In genomic region chr9:121550569-121551512, GRCh38 we compare ENCODE assay signal across 8 cellular contexts. TPM values are rescaled to one million over a fixed set of nuclear protein-coding genes. Genes with fewer than 3 reads are reported as not detected.
DNase-seq lines count a peak whose midpoint lies in the region; ATAC-seq and TF ChIP-seq lines count a peak whose summit lies in the region.

No MANE protein-coding gene starts in this region.

- no peaks in the 10 kb centered on the region for H3K4me1 Mint-ChIP-seq in activated T-cell treated with anti-CD3 and anti-CD28 coated beads, Interleukin-2, amount 50 U/mL, for 72 hours (ENCODE audit: low read depth)
- peaks cover 7% of the 10 kb centered on the region for H3K4me1 Mint-ChIP-seq in nephron
- peaks cover 0 to 6% of the 10 kb centered on the region in 2 donors for H3K4me1 Mint-ChIP-seq in stimulated activated naive B cell treated with anti-CD40 and anti-IgM and Interleukin-4, amounts not matched to agents 10 μg/mL and 1 μg/mL and 100 μg/mL, for 72 hours

- peak; percentile 97 to 98 (median 97) for TF ChIP-seq CTCF in nephron (IDR thresholded peaks at IDR 0.05; ENCODE audit: unreplicated experiment in 3 of 3)

- peak; percentile 30 for DNase-seq in SKM-1 treated with dmso at 0.1 percent for 144 hours (lab: John Stamatoyannopoulos, UW; ENCODE audit: unreplicated experiment)
- no peak for DNase-seq in SKM-1 (lab: John Stamatoyannopoulos, UW; ENCODE audit: unreplicated experiment)
- DNase-seq in HuH-7 (ENCODE audit: low spot score), result peak; percentile 91
- DNase-seq in activated T-cell treated with anti-CD3 and anti-CD28 coated beads, Interleukin-2, amount 50 U/mL, for 72 hours, result peak; percentile 82 to 86
- peak; percentile 49 for DNase-seq in fibroblast of peridontal ligament (ENCODE audit: extremely low read depth)
- peak; percentile 63 for DNase-seq in stimulated activated naive B cell treated with anti-CD40 and anti-IgM and Interleukin-4, amounts not matched to agents 10 μg/mL and 1 μg/mL and 100 μg/mL, for 72 hours

- no peaks in the 10 kb centered on the region for H3K9me3 Mint-ChIP-seq in activated T-cell treated with anti-CD3 and anti-CD28 coated beads, Interleukin-2, amount 50 U/mL, for 72 hours
- no peaks in the 10 kb centered on the region for H3K9me3 Mint-ChIP-seq in nephron
- no peaks in the 10 kb centered on the region for H3K9me3 Mint-ChIP-seq in stimulated activated naive B cell treated with anti-CD40 and anti-IgM and Interleukin-4, amounts not matched to agents 10 μg/mL and 1 μg/mL and 100 μg/mL, for 72 hours

- H3K4me3 Mint-ChIP-seq in activated T-cell treated with anti-CD3 and anti-CD28 coated beads, Interleukin-2, amount 50 U/mL, for 72 hours, result no peak overlapping the region
- H3K4me3 Mint-ChIP-seq in nephron, result peak overlapping the region; percentile 65 to 70 (median 66)
- H3K4me3 Mint-ChIP-seq in stimulated activated naive B cell treated with anti-CD40 and anti-IgM and Interleukin-4, amounts not matched to agents 10 μg/mL and 1 μg/mL and 100 μg/mL, for 72 hours, result no peak overlapping the region

- H3K27me3 Mint-ChIP-seq in activated T-cell treated with anti-CD3 and anti-CD28 coated beads, Interleukin-2, amount 50 U/mL, for 72 hours (ENCODE audit: low read depth), result peaks cover 34% of the 10 kb centered on the region
- H3K27me3 Mint-ChIP-seq in nephron (ENCODE audit: low read depth), result peaks cover 9% of the 10 kb centered on the region
- peaks cover 43 to 60% of the 10 kb centered on the region in 2 donors for H3K27me3 Mint-ChIP-seq in stimulated activated naive B cell treated with anti-CD40 and anti-IgM and Interleukin-4, amounts not matched to agents 10 μg/mL and 1 μg/mL and 100 μg/mL, for 72 hours

- H3K36me3 Mint-ChIP-seq in activated T-cell treated with anti-CD3 and anti-CD28 coated beads, Interleukin-2, amount 50 U/mL, for 72 hours (ENCODE audit: insufficient read depth in 2 of 2), result no peaks in the 10 kb centered on the region
- no peaks in the 10 kb centered on the region for H3K36me3 Mint-ChIP-seq in nephron (ENCODE audit: low read depth)
- H3K36me3 Mint-ChIP-seq in stimulated activated naive B cell treated with anti-CD40 and anti-IgM and Interleukin-4, amounts not matched to agents 10 μg/mL and 1 μg/mL and 100 μg/mL, for 72 hours, result no peaks in the 10 kb centered on the region

- ATAC-seq in activated T-cell treated with anti-CD3 and anti-CD28 coated beads, Interleukin-2, amount 50 U/mL, for 72 hours (replicated peaks in 1 of 2), result peak; percentile 79 to 83
- ATAC-seq in stimulated activated naive B cell treated with anti-CD40 and anti-IgM and Interleukin-4, amounts not matched to agents 10 μg/mL and 1 μg/mL and 100 μg/mL, for 72 hours (replicated peaks), result peak; percentile 73 to 78

- H3K27ac Mint-ChIP-seq in activated T-cell treated with anti-CD3 and anti-CD28 coated beads, Interleukin-2, amount 50 U/mL, for 72 hours, result no peak overlapping the region
- H3K27ac Mint-ChIP-seq in nephron, result peak overlapping the region in 1 of 3 experiments; percentile 43
- no peak overlapping the region for H3K27ac Mint-ChIP-seq in stimulated activated naive B cell treated with anti-CD40 and anti-IgM and Interleukin-4, amounts not matched to agents 10 μg/mL and 1 μg/mL and 100 μg/mL, for 72 hours

TF ChIP-seq in PFSK-1, 5 proteins besides CTCF, POLR2A, EP300 and RAD21:
- TF ChIP-seq POLR2AphosphoS5 (IDR thresholded peaks at IDR 0.05; ENCODE audit: low read depth, low read length) (no peak), FOXP2 (optimal IDR thresholded peaks at IDR 0.05; ENCODE audit: borderline replicate concordance, extremely low read depth, extremely low read length, insufficient read depth) (peak; percentile 84)
- TF ChIP-seq, protein P1, sequence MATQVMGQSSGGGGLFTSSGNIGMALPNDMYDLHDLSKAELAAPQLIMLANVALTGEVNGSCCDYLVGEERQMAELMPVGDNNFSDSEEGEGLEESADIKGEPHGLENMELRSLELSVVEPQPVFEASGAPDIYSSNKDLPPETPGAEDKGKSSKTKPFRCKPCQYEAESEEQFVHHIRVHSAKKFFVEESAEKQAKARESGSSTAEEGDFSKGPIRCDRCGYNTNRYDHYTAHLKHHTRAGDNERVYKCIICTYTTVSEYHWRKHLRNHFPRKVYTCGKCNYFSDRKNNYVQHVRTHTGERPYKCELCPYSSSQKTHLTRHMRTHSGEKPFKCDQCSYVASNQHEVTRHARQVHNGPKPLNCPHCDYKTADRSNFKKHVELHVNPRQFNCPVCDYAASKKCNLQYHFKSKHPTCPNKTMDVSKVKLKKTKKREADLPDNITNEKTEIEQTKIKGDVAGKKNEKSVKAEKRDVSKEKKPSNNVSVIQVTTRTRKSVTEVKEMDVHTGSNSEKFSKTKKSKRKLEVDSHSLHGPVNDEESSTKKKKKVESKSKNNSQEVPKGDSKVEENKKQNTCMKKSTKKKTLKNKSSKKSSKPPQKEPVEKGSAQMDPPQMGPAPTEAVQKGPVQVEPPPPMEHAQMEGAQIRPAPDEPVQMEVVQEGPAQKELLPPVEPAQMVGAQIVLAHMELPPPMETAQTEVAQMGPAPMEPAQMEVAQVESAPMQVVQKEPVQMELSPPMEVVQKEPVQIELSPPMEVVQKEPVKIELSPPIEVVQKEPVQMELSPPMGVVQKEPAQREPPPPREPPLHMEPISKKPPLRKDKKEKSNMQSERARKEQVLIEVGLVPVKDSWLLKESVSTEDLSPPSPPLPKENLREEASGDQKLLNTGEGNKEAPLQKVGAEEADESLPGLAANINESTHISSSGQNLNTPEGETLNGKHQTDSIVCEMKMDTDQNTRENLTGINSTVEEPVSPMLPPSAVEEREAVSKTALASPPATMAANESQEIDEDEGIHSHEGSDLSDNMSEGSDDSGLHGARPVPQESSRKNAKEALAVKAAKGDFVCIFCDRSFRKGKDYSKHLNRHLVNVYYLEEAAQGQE (IDR thresholded peaks at IDR 0.05; ENCODE audit: insufficient read depth in 1 of 2, low read depth in 2 of 2, low read length in 2 of 2), result no peak
TF ChIP-seq in PFSK-1: peak in this region for 1.

RNA-seq across cellular contexts. Expression of gene GGTA1, which starts 51.2 kb away (rescaled TPM):
- not detected for polyA plus RNA-seq in PFSK-1 (2012; ENCODE audit: insufficient read length, low read depth)
- total RNA-seq in activated T-cell treated with anti-CD3 and anti-CD28 coated beads, Interleukin-2, amount 50 U/mL, for 72 hours, result not detected

Comparison
In these comparisons a context has a peak if more than half of its experiments do, and no peak if none do; other contexts are left out.
1. H3K4me3 Mint-ChIP-seq: peak in nephron (3 of 3); none in activated T-cell treated with anti-CD3 and anti-CD28 coated beads, Interleukin-2, amount 50 U/mL, for 72 hours (0 of 2) and stimulated activated naive B cell treated with anti-CD40 and anti-IgM and Interleukin-4, amounts not matched to agents 10 μg/mL and 1 μg/mL and 100 μg/mL, for 72 hours (0 of 2).